10 cellular contexts compared by ENCODE assay signal in the genomic region with DNA sequence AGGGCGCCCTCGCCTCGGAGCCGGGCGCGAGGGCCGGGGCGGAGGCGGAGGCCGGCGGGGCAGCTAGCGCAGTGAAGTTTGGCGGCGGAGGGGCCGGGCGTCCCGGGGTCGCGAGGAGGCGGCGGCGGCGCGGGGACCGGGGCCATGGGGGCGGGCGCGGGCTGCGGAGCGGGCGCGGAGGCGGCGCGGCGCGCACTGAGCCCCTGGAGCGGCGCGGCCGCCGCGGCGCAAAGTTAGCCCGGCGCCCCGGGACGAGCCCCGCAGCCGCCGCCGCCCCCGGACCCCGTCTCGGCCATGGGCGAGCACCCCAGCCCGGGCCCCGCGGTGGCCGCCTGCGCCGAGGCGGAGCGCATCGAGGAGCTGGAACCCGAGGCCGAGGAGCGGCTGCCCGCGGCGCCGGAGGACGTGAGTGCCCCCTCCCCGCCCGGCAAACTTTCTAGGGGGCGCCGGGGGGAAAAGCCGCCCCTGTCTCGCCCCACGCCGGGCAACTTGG.
A peak's percentile ranks its signal among the peaks of the same experiment; 100 is the strongest.
DNase-seq lines count a peak whose midpoint lies in the region; ATAC-seq and TF ChIP-seq lines count a peak whose summit lies in the region.
"Had no signal": no experiment of that assay in that cellular context is flagged by ENCODE, and none has a peak within 500 bp of the region (broad histone marks: within the 10 kb centered on the region; RNA-seq: fewer than 3 reads in every experiment).

No MANE protein-coding gene starts in this region.

- H3K4me3 ChIP-seq in choroid plexus epithelial cell (ENCODE audit: low read depth, low read length): peak overlapping the region; percentile 44
- peak overlapping the region; percentile 57 to 60 for H3K4me3 ChIP-seq in mucosa of rectum (ENCODE audit: low read length in 2 of 2)

- H3K9me3 ChIP-seq in mucosa of rectum (ENCODE audit: control insufficient read depth in 2 of 2, low read length in 2 of 2): no peaks in the 10 kb centered on the region

- H3K27ac ChIP-seq in mucosa of rectum (ENCODE audit: low read depth in 2 of 2, low read length in 2 of 2): no peak overlapping the region

- no peak for DNase-seq in stimulated activated naive CD8-positive, alpha-beta T cell treated with anti-CD3 and anti-CD28 coated beads, Interleukin-15, amount 100 ng/mL, for 72 hours
- DNase-seq in stimulated activated naive CD8-positive, alpha-beta T cell treated with anti-CD3 and anti-CD28 coated beads, Interleukin-15, Interleukin-2, amounts not matched to agents 100 U/mL and 50 U/mL, for 24 hours: no peak
- DNase-seq in choroid plexus epithelial cell (ENCODE audit: low read depth): no peak
- DNase-seq in GM13976 (ENCODE audit: low spot score): no peak
- DNase-seq in central memory CD4-positive, alpha-beta T cell: no peak
- DNase-seq: GOT3 had no signal

- peak; percentile 26 for ATAC-seq in stimulated activated naive CD8-positive, alpha-beta T cell treated with anti-CD3 and anti-CD28 coated beads, Interleukin-15, amount 100 ng/mL, for 72 hours
- no peak for ATAC-seq in stimulated activated naive CD8-positive, alpha-beta T cell treated with anti-CD3 and anti-CD28 coated beads, Interleukin-15, Interleukin-2, amounts not matched to agents 100 U/mL and 50 U/mL, for 24 hours
- ATAC-seq in GM18867 (IDR thresholded peaks at IDR 0.05; ENCODE audit: unreplicated experiment): no peak
- no peak for ATAC-seq in GM18505 (IDR thresholded peaks at IDR 0.05; ENCODE audit: unreplicated experiment)

- TF ChIP-seq CTCF in choroid plexus epithelial cell (conservative IDR thresholded peaks at IDR 0.05; ENCODE audit: low read depth, low read length) (no peak), GM13976 (IDR thresholded peaks at IDR 0.05; ENCODE audit: borderline replicate concordance, control extremely low read depth, extremely low read depth, insufficient read depth, missing control alignments) (no peak)

- H3K27me3 Mint-ChIP-seq in stimulated activated naive CD8-positive, alpha-beta T cell treated with anti-CD3 and anti-CD28 coated beads, Interleukin-15, amount 100 ng/mL, for 72 hours: peaks cover 90% of the 10 kb centered on the region

- H3K4me1 Mint-ChIP-seq in stimulated activated naive CD8-positive, alpha-beta T cell treated with anti-CD3 and anti-CD28 coated beads, Interleukin-15, amount 100 ng/mL, for 72 hours: peaks cover 29% of the 10 kb centered on the region

- H3K9me3 Mint-ChIP-seq in stimulated activated naive CD8-positive, alpha-beta T cell treated with anti-CD3 and anti-CD28 coated beads, Interleukin-15, amount 100 ng/mL, for 72 hours: no peaks in the 10 kb centered on the region
- H3K9me3 Mint-ChIP-seq: stimulated activated memory B cell treated with anti-CD40 and anti-IgM and Interleukin-4, amounts not matched to agents 10 μg/mL and 1 μg/mL and 100 μg/mL, for 72 hours had no signal

- H3K4me3 Mint-ChIP-seq in stimulated activated naive CD8-positive, alpha-beta T cell treated with anti-CD3 and anti-CD28 coated beads, Interleukin-15, amount 100 ng/mL, for 72 hours: no peak overlapping the region

- TF ChIP-seq POLR2A in GM18505 (IDR thresholded peaks at IDR 0.05; ENCODE audit: borderline replicate concordance, extremely low read depth, insufficient read depth, insufficient read length): no peak

- H3K4me1 ChIP-seq in mucosa of rectum (ENCODE audit: control insufficient read depth in 2 of 2, insufficient read depth in 2 of 2, low read length in 2 of 2): peaks cover 10 to 11% of the 10 kb centered on the region in 2 donors

- no peak overlapping the region for H3K9ac ChIP-seq in mucosa of rectum (ENCODE audit: low read depth in 1 of 2, low read length in 2 of 2)

- in situ Hi-C loops in GM13976 (cut with MboI; ENCODE audit: low sequenced_read_pairs, unreplicated experiment): no loop called here

- H3K27ac Mint-ChIP-seq in stimulated activated naive CD8-positive, alpha-beta T cell treated with anti-CD3 and anti-CD28 coated beads, Interleukin-15, amount 100 ng/mL, for 72 hours: no peak overlapping the region

- no peaks in the 10 kb centered on the region for H3K36me3 ChIP-seq in mucosa of rectum (ENCODE audit: control insufficient read depth in 2 of 2, insufficient read depth in 2 of 2, low read length in 2 of 2)

- H3K27me3 ChIP-seq in mucosa of rectum (ENCODE audit: control insufficient read depth in 2 of 2, insufficient read depth in 2 of 2, low read length in 2 of 2): peaks cover 40 to 58% of the 10 kb centered on the region in 2 donors
